ENCODE assay signal across 8 cellular contexts in the genomic region with DNA sequence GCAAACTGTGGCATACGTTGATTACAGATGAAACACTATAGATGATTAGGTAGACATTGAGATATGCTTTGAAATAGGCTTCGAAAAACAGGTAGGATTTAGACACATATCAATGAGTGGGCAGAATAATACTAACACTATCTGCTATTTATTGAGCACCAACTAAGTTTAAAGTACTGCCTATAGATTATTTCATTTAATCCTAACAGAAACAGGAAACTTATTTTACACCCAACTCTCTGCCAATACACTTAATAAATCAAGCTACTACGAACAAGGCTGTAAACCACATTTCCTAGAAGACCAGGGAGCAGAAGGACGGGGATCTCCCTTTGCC. TPM values are rescaled to one million over a fixed set of nuclear protein-coding genes. Genes with fewer than 3 reads are reported as not detected.
A peak's percentile ranks its signal among the peaks of the same experiment; 100 is the strongest.
DNase-seq lines count a peak whose midpoint lies in the region; ATAC-seq and TF ChIP-seq lines count a peak whose summit lies in the region.

No MANE protein-coding gene starts in this region.

- H3K9me3 Mint-ChIP-seq in T-helper 1 cell treated with Interleukin-12 subunit alpha and Interleukin-12 subunit beta and Interleukin-4 antibody, amounts not matched to agents 30 μg/mL and 1 μg/mL, for 36 hours = no peaks in the 10 kb centered on the region

- peak overlapping the region; percentile 60 for H3K27ac Mint-ChIP-seq in T-helper 1 cell treated with Interleukin-12 subunit alpha and Interleukin-12 subunit beta and Interleukin-4 antibody, amounts not matched to agents 30 μg/mL and 1 μg/mL, for 36 hours

- H3K27ac ChIP-seq in IMR-90 (ENCODE audit: insufficient read depth, low read length) = no peak overlapping the region
- no peak overlapping the region for H3K27ac ChIP-seq in mammary epithelial cell (ENCODE audit: insufficient read depth, low read depth, low read length)
- H3K27ac ChIP-seq in psoas muscle = no peak overlapping the region

- TF ChIP-seq CTCF in IMR-90 (conservative IDR thresholded peaks at IDR 0.05; ENCODE audit: low read depth, low read length) (no peak), mammary epithelial cell (conservative IDR thresholded peaks at IDR 0.05 in 1 of 2, IDR thresholded peaks at IDR 0.05 in 1 of 2; ENCODE audit: extremely low read depth in 1 of 2, insufficient read depth in 1 of 2, low read depth in 1 of 2, low read length in 2 of 2) (no peak), psoas muscle (IDR thresholded peaks at IDR 0.05) (no peak)

- dilution Hi-C loops in IMR-90 (cut with HindIII; ENCODE audit: low sequenced_read_pairs, unreplicated experiment) = no loop called here
- dilution Hi-C loops in mammary epithelial cell (cut with HindIII; ENCODE audit: low sequenced_read_pairs) = no loop called here

- in situ Hi-C loops in IMR-90 (cut with MboI; ENCODE audit: low sequenced_read_pairs) (no loop called here), mammary epithelial cell (cut with MboI; ENCODE audit: low sequenced_read_pairs in 2 of 2) (no loop called here)

- no peak overlapping the region for H4K5ac ChIP-seq in IMR-90 (ENCODE audit: low read depth, low read length)

- H3K4me3 Mint-ChIP-seq in T-helper 1 cell treated with Interleukin-12 subunit alpha and Interleukin-12 subunit beta and Interleukin-4 antibody, amounts not matched to agents 30 μg/mL and 1 μg/mL, for 36 hours = peak overlapping the region; percentile 77

- H3K4me2 ChIP-seq in IMR-90 (ENCODE audit: low read depth, low read length) (peak overlapping the region; percentile 66), mammary epithelial cell (ENCODE audit: insufficient read depth, low read depth, low read length) (peak overlapping the region; percentile 45)

- no peak overlapping the region for H2BK120ac ChIP-seq in IMR-90 (ENCODE audit: low read depth, low read length)

- H4K91ac ChIP-seq in IMR-90 (ENCODE audit: insufficient read depth, low read depth, low read length) = no peak overlapping the region

- H3K27me3 ChIP-seq in IMR-90 (ENCODE audit: control insufficient read depth, insufficient read depth, low read length) = no peaks in the 10 kb centered on the region
- H3K27me3 ChIP-seq in mammary epithelial cell (ENCODE audit: insufficient read depth, low read length) = no peaks in the 10 kb centered on the region
- no peaks in the 10 kb centered on the region for H3K27me3 ChIP-seq in psoas muscle (ENCODE audit: insufficient read depth in 3 of 3, low read length in 2 of 3)

- H2AFZ ChIP-seq in IMR-90 (replicated peaks; ENCODE audit: low read length, poor library complexity) (peak overlapping the region; percentile 92), mammary epithelial cell (ENCODE audit: low read depth, low read length) (no peak overlapping the region)

- intact Hi-C loops in IMR-90 (cut with micrococcal nuclease) (loop anchor here (2.0 kb wide), 1 partner anchor 56 kb away; no protein-coding TSS in a partner anchor), mammary epithelial cell (cut with micrococcal nuclease) (loop anchor here (1.0 to 10.0 kb wide), 3 partner anchors 14 to 292 kb away; a partner anchor contains a TSS), psoas muscle (cut with DNase I) (no loop called here)

- H3K14ac ChIP-seq in IMR-90 (replicated peaks; ENCODE audit: low read depth, low read length) = no peak overlapping the region

- ATAC-seq in IMR-90 (ENCODE audit: low read depth) = no peak
- no peak for ATAC-seq in psoas muscle
- no peak for ATAC-seq in GM21723 (IDR thresholded peaks at IDR 0.05; ENCODE audit: unreplicated experiment)
- no peak for ATAC-seq in GM21786 (IDR thresholded peaks at IDR 0.05; ENCODE audit: unreplicated experiment)

- H2BK20ac ChIP-seq in IMR-90 (ENCODE audit: low read depth, low read length) = no peak overlapping the region

- H2AK5ac ChIP-seq in IMR-90 (ENCODE audit: low read depth, low read length) = no peak overlapping the region

- CTCF ChIA-PET in IMR-90 (lab: Yijun Ruan, JAX) (no interaction called here), mammary epithelial cell (lab: Charles Lee; ENCODE audit: low non-redundant PET) (interaction anchor here (0.7 kb wide), 1 partner anchor 20 kb away, joined by 5 read pairs; no protein-coding TSS in a partner anchor)

- DNase-seq in T-helper 1 cell (no peak), IMR-90 (no peak), mammary epithelial cell (no peak), psoas muscle (no peak)
- no peak for DNase-seq in activated effector memory CD4-positive, alpha-beta T cell treated with anti-CD3 and anti-CD28 coated beads, Interleukin-2, amount 50 U/mL, for 16 hours

- H2AK9ac ChIP-seq in IMR-90 (replicated peaks; ENCODE audit: low read depth, low read length, poor library complexity) = no peak overlapping the region

- peaks cover 11 to 16% of the 10 kb centered on the region in 2 experiments; a peak in 3 of 4 replicates for H3K79me1 ChIP-seq in IMR-90 (ENCODE audit: low read depth in 1 of 2, low read length in 2 of 2)

- peak overlapping the region in 1 of 2 experiments; percentile 5; a peak in 1 of 4 replicates for H4K8ac ChIP-seq in IMR-90 (ENCODE audit: low read depth in 2 of 2, low read length in 2 of 2)

- no peaks in the 10 kb centered on the region for H3K9me3 ChIP-seq in IMR-90 (ENCODE audit: control insufficient read depth, insufficient read depth, low read length)
- H3K9me3 ChIP-seq in mammary epithelial cell (replicated peaks; ENCODE audit: insufficient read depth, low read length) = no peaks in the 10 kb centered on the region
- no peaks in the 10 kb centered on the region for H3K9me3 ChIP-seq in psoas muscle

- no peaks in the 10 kb centered on the region for H4K20me1 ChIP-seq in IMR-90 (ENCODE audit: insufficient read depth, low read length)
- no peaks in the 10 kb centered on the region for H4K20me1 ChIP-seq in mammary epithelial cell (ENCODE audit: insufficient read depth, low read length)

- H3K36me3 ChIP-seq in IMR-90 (ENCODE audit: control insufficient read depth, insufficient read depth, low read length) (no peaks in the 10 kb centered on the region), mammary epithelial cell (ENCODE audit: insufficient read depth, low read length) (no peaks in the 10 kb centered on the region), psoas muscle (ENCODE audit: insufficient read depth in 1 of 2, low read depth in 1 of 2) (no peaks in the 10 kb centered on the region)

- POLR2A ChIA-PET in IMR-90 (lab: Charles Lee; ENCODE audit: unreplicated experiment) = no interaction called here

- no peak overlapping the region for H3K23ac ChIP-seq in IMR-90 (ENCODE audit: low read depth, low read length)

- H2BK15ac ChIP-seq in IMR-90 (ENCODE audit: low read depth, low read length) = no peak overlapping the region

- H2BK5ac ChIP-seq in IMR-90 (ENCODE audit: low read depth, low read length, poor library complexity, severe bottlenecking) = no peak overlapping the region

- H3K79me2 ChIP-seq in mammary epithelial cell (ENCODE audit: insufficient read depth, low read length) = peaks cover 45% of the 10 kb centered on the region

- H3K4me3 ChIP-seq in IMR-90 (ENCODE audit: insufficient read depth, low read depth, low read length) (no peak overlapping the region; the same call in 1 of the 2 replicates), mammary epithelial cell (replicated peaks in 1 of 3; ENCODE audit: insufficient read depth in 1 of 3, low read depth in 2 of 3, low read length in 3 of 3) (peak overlapping the region in 1 of 3 experiments; percentile 89), psoas muscle (peak overlapping the region; percentile 87)

- no CpG with 5 or more reads among the region's 4 CpGs for WGBS in IMR-90 (ENCODE audit: extremely low coverage in 2 of 2, insufficient read length in 1 of 2), 2 experiments
- WGBS in mammary epithelial cell (ENCODE audit: low coverage, missing lambda C conversion rate) = 45% methylated on average over 3 of the region's 4 CpGs
- WGBS in psoas muscle, 3 donors = 30 to 38% (median 33%) methylated on average over 4 of the region's 4 CpGs

- H3K36me3 Mint-ChIP-seq in T-helper 1 cell treated with Interleukin-12 subunit alpha and Interleukin-12 subunit beta and Interleukin-4 antibody, amounts not matched to agents 30 μg/mL and 1 μg/mL, for 36 hours (ENCODE audit: low read depth) = peaks cover 3% of the 10 kb centered on the region

- no peak overlapping the region for H3K4ac ChIP-seq in IMR-90 (ENCODE audit: low read depth, low read length)

- peaks cover 23% of the 10 kb centered on the region for H3K4me1 Mint-ChIP-seq in T-helper 1 cell treated with Interleukin-12 subunit alpha and Interleukin-12 subunit beta and Interleukin-4 antibody, amounts not matched to agents 30 μg/mL and 1 μg/mL, for 36 hours (ENCODE audit: low read depth)

- no peak for TF ChIP-seq POLR2A in IMR-90 (IDR thresholded peaks at IDR 0.05; ENCODE audit: low read depth, low read length)

- no peak overlapping the region for H3K9ac ChIP-seq in IMR-90 (ENCODE audit: low read depth, low read length)
- H3K9ac ChIP-seq in mammary epithelial cell (ENCODE audit: insufficient read depth, low read length) = no peak overlapping the region

- no peak overlapping the region for H3K18ac ChIP-seq in IMR-90 (ENCODE audit: low read depth, low read length)

- peaks cover 7% of the 10 kb centered on the region for H3K27me3 Mint-ChIP-seq in T-helper 1 cell treated with Interleukin-12 subunit alpha and Interleukin-12 subunit beta and Interleukin-4 antibody, amounts not matched to agents 30 μg/mL and 1 μg/mL, for 36 hours (ENCODE audit: low read depth)

- no peaks in the 10 kb centered on the region for H3K9me1 ChIP-seq in IMR-90 (ENCODE audit: insufficient read depth, low read length)

- no peaks in the 10 kb centered on the region for H3K4me1 ChIP-seq in IMR-90 (ENCODE audit: control insufficient read depth, insufficient read depth, low read length)
- H3K4me1 ChIP-seq in mammary epithelial cell (ENCODE audit: insufficient read depth, low read length) = no peaks in the 10 kb centered on the region
- peaks cover 12% of the 10 kb centered on the region for H3K4me1 ChIP-seq in psoas muscle

- BruUV-seq in IMR-90 (replicated peaks; lab: Mats Ljungman, UMichigan) (no TSS peak), mammary epithelial cell (replicated peaks; lab: Mats Ljungman, UMichigan) (no TSS peak)

- no peak overlapping the region for H3K56ac ChIP-seq in IMR-90 (ENCODE audit: extremely low read depth, insufficient read depth, low read length)

- TF ChIP-seq RAD21 in IMR-90 (IDR thresholded peaks at IDR 0.05; ENCODE audit: low read length) = no peak

TF ChIP-seq in IMR-90, 13 proteins besides CTCF, POLR2A, EP300 and RAD21:
- TF ChIP-seq MXI1 (IDR thresholded peaks at IDR 0.05; ENCODE audit: borderline replicate concordance, low read depth, low read length) (no peak), MAFK (IDR thresholded peaks at IDR 0.05; ENCODE audit: low read depth, low read length) (no peak)

RNA-seq across cellular contexts. Expression of a gene that starts 0.4 kb away (rescaled TPM):
- total RNA-seq in IMR-90 (2012; rRNA removed) (19.9 and 41.7 TPM in 2 replicates), mammary epithelial cell (10 to 100 TPM; 15.5 to 27.9 TPM), psoas muscle (1 to 10 TPM; 2.5 to 4.3 (median 3.1) TPM)
- polyA plus RNA-seq in IMR-90 (2012; rRNA removed) (10.9 and 14.2 TPM in 2 replicates), mammary epithelial cell (25.2 TPM), psoas muscle (1 to 10 TPM; 4.0 to 4.9 (median 4.3) TPM)
- polyA plus RNA-seq in IMR-90 (2012; cell fraction: cytosol; rRNA removed) = 1.2 and 1.3 TPM in 2 replicates
- 0.91 and 3.7 TPM in 2 replicates for polyA plus RNA-seq in IMR-90 (2012; cell fraction: nucleus; rRNA removed; ENCODE audit: low replicate concordance)
- polyA minus RNA-seq in mammary epithelial cell = 34.7 TPM

Comparison
In these comparisons a context has a peak if more than half of its experiments do, and no peak if none do; other contexts are left out.
1. intact Hi-C loops: an anchor here in IMR-90 (2.0 kb wide) and mammary epithelial cell (1.0 to 10.0 kb wide); none called in psoas muscle.